ENCODE assay signal across 10 cellular contexts in genomic region chr2:241863021-241863954, GRCh38. TPM values are rescaled to one million over a fixed set of nuclear protein-coding genes. Genes with fewer than 3 reads are reported as not detected.
A peak's percentile ranks its signal among the peaks of the same experiment; 100 is the strongest.
DNase-seq lines count a peak whose midpoint lies in the region; ATAC-seq and TF ChIP-seq lines count a peak whose summit lies in the region.
"Had no signal": no experiment of that assay in that cellular context is flagged by ENCODE, and none has a peak within 500 bp of the region (broad histone marks: within the 10 kb centered on the region; RNA-seq: fewer than 3 reads in every experiment).

No MANE protein-coding gene starts in this region.

- peaks cover 32% of the 10 kb centered on the region for H3K27me3 Mint-ChIP-seq in memory B cell

- peak overlapping the region in 1 of 2 donors; percentile 19 for H3K27ac ChIP-seq in uterus
- H3K27ac ChIP-seq in tibial artery: no peak overlapping the region
- H3K27ac ChIP-seq in ascending aorta: no peak overlapping the region
- H3K27ac ChIP-seq: esophagus muscularis mucosa had no signal

- H3K27me3 ChIP-seq in uterus (peaks cover 0 to 10% of the 10 kb centered on the region in 2 donors), tibial artery (peaks cover 0 to 93% of the 10 kb centered on the region in 2 donors), ascending aorta (peaks cover 23% of the 10 kb centered on the region)

- H3K4me3 Mint-ChIP-seq in memory B cell: peak overlapping the region; percentile 4

- no peaks in the 10 kb centered on the region for H3K9me3 Mint-ChIP-seq in memory B cell

- H3K9me3 ChIP-seq in uterus: no peaks in the 10 kb centered on the region
- no peaks in the 10 kb centered on the region for H3K9me3 ChIP-seq in tibial artery
- no peaks in the 10 kb centered on the region for H3K9me3 ChIP-seq in ascending aorta
- H3K9me3 ChIP-seq: esophagus muscularis mucosa had no signal

- peaks cover 43% of the 10 kb centered on the region for H3K4me1 Mint-ChIP-seq in memory B cell

- H3K4me3 ChIP-seq in uterus: no peak overlapping the region
- H3K4me3 ChIP-seq in tibial artery: no peak overlapping the region
- H3K4me3 ChIP-seq in ascending aorta: no peak overlapping the region

- H3K36me3 ChIP-seq in uterus (no peaks in the 10 kb centered on the region), tibial artery (no peaks in the 10 kb centered on the region), ascending aorta (no peaks in the 10 kb centered on the region)
- H3K36me3 ChIP-seq: esophagus muscularis mucosa had no signal

- TF ChIP-seq CTCF in uterus (IDR thresholded peaks at IDR 0.05): no peak
- no peak for TF ChIP-seq CTCF in tibial artery (IDR thresholded peaks at IDR 0.05)
- TF ChIP-seq CTCF in ascending aorta (IDR thresholded peaks at IDR 0.05): no peak

- H3K4me1 ChIP-seq in uterus (peaks cover 0 to 20% of the 10 kb centered on the region in 2 donors), tibial artery (peaks cover 0 to 22% (median 13%) of the 10 kb centered on the region in 4 donors), ascending aorta (no peaks in the 10 kb centered on the region)

- no peak for ATAC-seq in memory B cell (ENCODE audit: low read depth)

- no peak for TF ChIP-seq POLR2A in uterus (IDR thresholded peaks at IDR 0.05)

- no peak overlapping the region for H3K27ac Mint-ChIP-seq in memory B cell

- peak; percentile 68 for DNase-seq in stimulated activated naive CD4-positive, alpha-beta T cell treated with Interleukin-2 at 50 U/mL for 16 hours (lab: John Stamatoyannopoulos, UW)
- no peak for DNase-seq in stimulated activated naive CD4-positive, alpha-beta T cell (lab: John Stamatoyannopoulos, UW)
- DNase-seq in activated T-cell treated with anti-CD3 and anti-CD28 coated beads, Interleukin-2, amount 50 U/mL, for 48 hours: peak; percentile 83 to 87
- DNase-seq in memory B cell (ENCODE audit: low spot score in 2 of 2): no peak
- peak; percentile 62 to 76 for DNase-seq in uterus
- no peak for DNase-seq in T1000 (lab: John Stamatoyannopoulos, UW)
- DNase-seq in tibial artery: no peak
- no peak for DNase-seq in ascending aorta (ENCODE audit: low spot score in 2 of 2)

- H3K36me3 Mint-ChIP-seq in memory B cell: peaks cover 6% of the 10 kb centered on the region

- intact Hi-C loops in uterus (cut with DNase I; ENCODE audit: low total_unique reads) (no loop called here), tibial artery (cut with DNase I; ENCODE audit: low total_unique reads) (no loop called here), ascending aorta (cut with DNase I) (no loop called here)

RNA-seq across cellular contexts. Expression of gene PDCD1, which starts 4.6 kb away (rescaled TPM):
- total RNA-seq in uterus (under 1 TPM in 1 of 4 donors, not detected in 3; 0.21 TPM), ascending aorta (not detected)
- total RNA-seq: pulmonary artery endothelial cell had no signal

RNA-seq across cellular contexts. Expression of gene RTP5, which starts 6.2 kb away (rescaled TPM):
- total RNA-seq in uterus (under 1 TPM in 1 of 4 donors, not detected in 3; 0.15 TPM), ascending aorta (not detected)
- total RNA-seq: pulmonary artery endothelial cell had no signal

RNA-seq across cellular contexts. Expression of gene NEU4, which starts 54.3 kb away (rescaled TPM):
- total RNA-seq in uterus (under 1 TPM in 2 of 4 donors, not detected in 2; 0.21 to 0.29 TPM), ascending aorta (not detected)
- total RNA-seq: pulmonary artery endothelial cell had no signal

Comparison
In these comparisons a context has a peak if more than half of its experiments do, and no peak if none do; other contexts are left out.
1. DNase-seq: peak in stimulated activated naive CD4-positive, alpha-beta T cell treated with Interleukin-2 at 50 U/mL for 16 hours (single experiment), activated T-cell treated with anti-CD3 and anti-CD28 coated beads, Interleukin-2, amount 50 U/mL, for 48 hours (2 of 2) and uterus (2 of 2); none in stimulated activated naive CD4-positive, alpha-beta T cell (0 of 6), memory B cell (0 of 2), T1000 (single experiment), tibial artery (0 of 2) and ascending aorta (0 of 2).